ENCODE assay signal across 1 cellular context in the genomic region with DNA sequence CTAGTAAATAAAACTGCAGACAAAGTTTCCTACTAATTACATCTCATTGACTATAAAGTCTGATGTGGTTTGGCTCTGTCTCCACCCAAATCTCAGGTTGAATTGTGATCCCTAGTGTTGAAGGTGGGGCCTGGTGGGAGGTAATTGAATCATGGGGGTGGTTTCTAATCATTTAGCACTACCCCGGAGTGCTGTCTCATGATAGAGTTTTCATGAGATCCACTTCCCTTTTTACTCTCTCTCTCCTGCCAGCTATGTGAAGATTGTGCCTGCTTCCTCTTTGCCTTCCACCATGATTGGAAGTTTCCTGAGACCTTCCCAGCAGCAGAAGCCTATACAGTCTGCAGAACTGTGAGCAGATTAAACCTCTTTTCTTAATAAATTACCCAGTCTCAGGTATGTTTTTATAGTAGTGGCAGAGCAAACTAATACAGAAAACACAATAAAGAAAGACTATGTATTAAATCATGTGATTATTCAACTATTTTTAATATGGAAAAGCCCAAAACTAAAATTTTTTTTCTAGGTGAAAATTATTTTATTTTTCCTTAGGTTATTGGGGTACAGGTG.
A peak's percentile ranks its signal among the peaks of the same experiment; 100 is the strongest.
TF ChIP-seq lines count a peak whose summit lies in the region.

No MANE protein-coding gene starts in this region.

TF ChIP-seq in K562, 482 proteins besides CTCF, POLR2A, EP300 and RAD21 (continued from another document):
- no peak for TF ChIP-seq ZNF197 (CRISPR knock-in tag; IDR thresholded peaks at IDR 0.05; ENCODE audit: low read depth)
- no peak for TF ChIP-seq HDAC3 (IDR thresholded peaks at IDR 0.05; ENCODE audit: borderline replicate concordance, partially characterized antibody)
- peak; percentile 53 to 83 for TF ChIP-seq ETV6 (IDR thresholded peaks at IDR 0.05; ENCODE audit: borderline replicate concordance in 1 of 2, low read depth in 2 of 2, low read length in 1 of 2)
- TF ChIP-seq ETV6 (CRISPR knock-in tag; IDR thresholded peaks at IDR 0.05; ENCODE audit: borderline replicate concordance) = no peak
- TF ChIP-seq FOSL1 (tag; conservative IDR thresholded peaks at IDR 0.05) = no peak
- TF ChIP-seq CBX3 (IDR thresholded peaks at IDR 0.05; ENCODE audit: borderline replicate concordance in 1 of 2, low read length in 2 of 2) = no peak
- peak; percentile 23; the same call in 1 of the 2 replicates for TF ChIP-seq TEAD4 (IDR thresholded peaks at IDR 0.05; ENCODE audit: low read length)
- no peak for TF ChIP-seq TEAD4 (CRISPR knock-in tag; IDR thresholded peaks at IDR 0.05; ENCODE audit: borderline replicate concordance)
- no peak for TF ChIP-seq ZNF778 (CRISPR knock-in tag; IDR thresholded peaks at IDR 0.05)
- TF ChIP-seq, protein P1, sequence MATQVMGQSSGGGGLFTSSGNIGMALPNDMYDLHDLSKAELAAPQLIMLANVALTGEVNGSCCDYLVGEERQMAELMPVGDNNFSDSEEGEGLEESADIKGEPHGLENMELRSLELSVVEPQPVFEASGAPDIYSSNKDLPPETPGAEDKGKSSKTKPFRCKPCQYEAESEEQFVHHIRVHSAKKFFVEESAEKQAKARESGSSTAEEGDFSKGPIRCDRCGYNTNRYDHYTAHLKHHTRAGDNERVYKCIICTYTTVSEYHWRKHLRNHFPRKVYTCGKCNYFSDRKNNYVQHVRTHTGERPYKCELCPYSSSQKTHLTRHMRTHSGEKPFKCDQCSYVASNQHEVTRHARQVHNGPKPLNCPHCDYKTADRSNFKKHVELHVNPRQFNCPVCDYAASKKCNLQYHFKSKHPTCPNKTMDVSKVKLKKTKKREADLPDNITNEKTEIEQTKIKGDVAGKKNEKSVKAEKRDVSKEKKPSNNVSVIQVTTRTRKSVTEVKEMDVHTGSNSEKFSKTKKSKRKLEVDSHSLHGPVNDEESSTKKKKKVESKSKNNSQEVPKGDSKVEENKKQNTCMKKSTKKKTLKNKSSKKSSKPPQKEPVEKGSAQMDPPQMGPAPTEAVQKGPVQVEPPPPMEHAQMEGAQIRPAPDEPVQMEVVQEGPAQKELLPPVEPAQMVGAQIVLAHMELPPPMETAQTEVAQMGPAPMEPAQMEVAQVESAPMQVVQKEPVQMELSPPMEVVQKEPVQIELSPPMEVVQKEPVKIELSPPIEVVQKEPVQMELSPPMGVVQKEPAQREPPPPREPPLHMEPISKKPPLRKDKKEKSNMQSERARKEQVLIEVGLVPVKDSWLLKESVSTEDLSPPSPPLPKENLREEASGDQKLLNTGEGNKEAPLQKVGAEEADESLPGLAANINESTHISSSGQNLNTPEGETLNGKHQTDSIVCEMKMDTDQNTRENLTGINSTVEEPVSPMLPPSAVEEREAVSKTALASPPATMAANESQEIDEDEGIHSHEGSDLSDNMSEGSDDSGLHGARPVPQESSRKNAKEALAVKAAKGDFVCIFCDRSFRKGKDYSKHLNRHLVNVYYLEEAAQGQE (CRISPR knock-in tag; IDR thresholded peaks at IDR 0.05; ENCODE audit: low read depth) = no peak
- no peak for TF ChIP-seq ZNF23 (CRISPR knock-in tag; IDR thresholded peaks at IDR 0.05)
- TF ChIP-seq KLF16 (IDR thresholded peaks at IDR 0.05) = 0 out of 2 replicates have a peak, but pooled peaks have one; percentile 16
- TF ChIP-seq RBFOX2 (IDR thresholded peaks at IDR 0.05; ENCODE audit: low read depth, low read length) = no peak
- no peak for TF ChIP-seq HDAC6 (IDR thresholded peaks at IDR 0.05; ENCODE audit: low read depth, low read length)
- no peak for TF ChIP-seq PCBP2 (IDR thresholded peaks at IDR 0.05; ENCODE audit: low read depth, low read length, poor library complexity, severe bottlenecking)
- TF ChIP-seq NCOA4 (IDR thresholded peaks at IDR 0.05; ENCODE audit: partially characterized antibody) = no peak
- TF ChIP-seq NFE2 (IDR thresholded peaks at IDR 0.05; ENCODE audit: low read depth) = peak; percentile 45; the same call in 1 of the 2 replicates
- TF ChIP-seq CBFA2T3 (IDR thresholded peaks at IDR 0.05) = peak; percentile 10; the same call in 1 of the 2 replicates
- TF ChIP-seq BRF1 (IDR thresholded peaks at IDR 0.05; ENCODE audit: borderline replicate concordance, extremely low read depth, insufficient read length) = no peak
- TF ChIP-seq SPI1 (IDR thresholded peaks at IDR 0.05; ENCODE audit: borderline replicate concordance, low read depth, low read length) = peak; percentile 94
